8 cellular contexts compared by ENCODE assay signal in the genomic region with DNA sequence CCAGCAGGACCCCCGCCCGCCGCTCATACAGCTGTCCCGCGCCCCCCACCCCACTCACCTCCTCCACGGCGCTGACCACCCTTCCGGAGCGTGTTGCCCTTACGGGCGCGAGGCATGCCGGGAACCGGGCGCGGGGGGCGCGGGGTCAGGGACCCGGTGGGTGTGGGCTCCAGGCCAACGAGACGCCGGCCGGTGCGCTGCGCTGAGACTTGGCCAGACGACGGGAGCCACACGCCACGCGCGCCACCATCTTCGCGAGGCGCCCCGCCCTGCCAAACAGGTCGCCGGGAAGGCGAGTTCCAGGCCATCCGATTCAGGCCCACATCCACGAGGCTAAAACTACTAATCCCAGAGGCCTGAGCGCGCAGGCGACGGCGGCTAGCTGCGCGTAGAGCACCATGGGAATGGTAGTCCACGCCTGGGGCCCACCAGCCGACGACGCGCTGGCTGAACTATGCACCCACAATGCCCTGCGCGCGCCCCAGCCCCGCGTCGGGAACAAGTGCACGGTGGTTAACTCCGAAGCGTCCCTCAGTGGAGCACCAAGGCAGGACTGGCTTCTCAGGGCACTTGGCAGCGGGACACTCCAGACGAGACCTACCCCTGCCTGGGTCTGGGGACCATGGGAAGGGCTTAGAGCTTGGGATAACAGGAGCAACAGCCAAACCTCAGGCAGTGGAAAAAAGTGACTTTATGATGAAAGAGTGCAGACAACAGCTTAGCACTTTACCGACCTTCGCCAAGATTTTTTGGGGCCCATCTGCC. TPM values are rescaled to one million over a fixed set of nuclear protein-coding genes. Genes with fewer than 3 reads are reported as not detected.
DNase-seq lines count a peak whose midpoint lies in the region; ATAC-seq and TF ChIP-seq lines count a peak whose summit lies in the region.

A gene with protein sequence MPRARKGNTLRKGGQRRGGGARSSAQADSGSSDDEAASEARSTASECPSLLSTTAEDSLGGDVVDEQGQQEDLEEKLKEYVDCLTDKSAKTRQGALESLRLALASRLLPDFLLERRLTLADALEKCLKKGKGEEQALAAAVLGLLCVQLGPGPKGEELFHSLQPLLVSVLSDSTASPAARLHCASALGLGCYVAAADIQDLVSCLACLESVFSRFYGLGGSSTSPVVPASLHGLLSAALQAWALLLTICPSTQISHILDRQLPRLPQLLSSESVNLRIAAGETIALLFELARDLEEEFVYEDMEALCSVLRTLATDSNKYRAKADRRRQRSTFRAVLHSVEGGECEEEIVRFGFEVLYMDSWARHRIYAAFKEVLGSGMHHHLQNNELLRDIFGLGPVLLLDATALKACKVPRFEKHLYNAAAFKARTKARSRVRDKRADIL (minus strand): TSS at position 271 of the 765 bp plus-strand sequence. CDS start 155 bp downstream, at position 116.

- H3K36me3 ChIP-seq in right lobe of liver, result peaks cover 0 to 29% (median 12%) of the 10 kb centered on the region in 4 donors

- H3K9me3 ChIP-seq in right lobe of liver, result no peaks in the 10 kb centered on the region

- intact Hi-C loops in activated CD4-positive, alpha-beta memory T cell treated with anti-CD3 and anti-CD28 coated beads for 36 hours (cut with micrococcal nuclease), result loop anchor here (1.0 kb wide), 5 partner anchors 18 to 67 kb away; a partner anchor contains a TSS
- intact Hi-C loops in dorsolateral prefrontal cortex (cut with DNase I), result loop anchor here in 1 of 2 donors (5.0 kb wide), 1 partner anchor 35 kb away; a partner anchor contains a TSS
- intact Hi-C loops in right lobe of liver (cut with DNase I), result no loop called here

- H3K27ac Mint-ChIP-seq in activated CD4-positive, alpha-beta memory T cell treated with anti-CD3 and anti-CD28 coated beads for 36 hours, result peak within 1 kb of the TSS; percentile 90

- peaks cover 20% of the 10 kb centered on the region for H3K36me3 Mint-ChIP-seq in activated CD4-positive, alpha-beta memory T cell treated with anti-CD3 and anti-CD28 coated beads for 36 hours

- peak within 1 kb of the TSS in 57 of 59 donors; percentile 20 to 94 (median 81) for H3K27ac ChIP-seq in dorsolateral prefrontal cortex
- peak within 1 kb of the TSS; percentile 69 to 94 (median 90) for H3K27ac ChIP-seq in right lobe of liver

- no peaks in the 10 kb centered on the region for H3K9me3 Mint-ChIP-seq in activated CD4-positive, alpha-beta memory T cell treated with anti-CD3 and anti-CD28 coated beads for 36 hours

- H3K4me1 ChIP-seq in right lobe of liver, result peaks cover 0 to 13% (median 4%) of the 10 kb centered on the region in 4 donors

- under 1% methylated on average over 21 of the region's 65 CpGs for WGBS in right lobe of liver (ENCODE audit: insufficient coverage, low coverage, low lambda C conversion rate, missing lambda C conversion rate)

- H3K4me1 Mint-ChIP-seq in activated CD4-positive, alpha-beta memory T cell treated with anti-CD3 and anti-CD28 coated beads for 36 hours (ENCODE audit: low read depth), result peaks cover 19% of the 10 kb centered on the region

- CTCF ChIA-PET in activated CD4-positive, alpha-beta memory T cell treated with anti-CD3 and anti-CD28 coated beads for 36 hours (lab: Charles Lee), result interaction anchor here (0.6 to 2.3 kb wide), 10 partner anchors 13 to 352 kb away, joined by 3 to 14 read pairs (median 4); a partner anchor contains a TSS

- H3K27me3 ChIP-seq in dorsolateral prefrontal cortex, result no peaks in the 10 kb centered on the region
- H3K27me3 ChIP-seq in right lobe of liver, result no peaks in the 10 kb centered on the region

- TF ChIP-seq CTCF in dorsolateral prefrontal cortex (IDR thresholded peaks at IDR 0.05 in 54 of 56, conservative IDR thresholded peaks at IDR 0.05 in 2 of 56; ENCODE audit: low read depth in 1 of 56, partially characterized antibody in 56 of 56) (peak in 50 of 56 donors; percentile 6 to 65 (median 36)), right lobe of liver (IDR thresholded peaks at IDR 0.05) (no peak)

- peak within 1 kb of the TSS; percentile 92 for H3K4me3 Mint-ChIP-seq in activated CD4-positive, alpha-beta memory T cell treated with anti-CD3 and anti-CD28 coated beads for 36 hours

- peak; percentile 91 for ATAC-seq in GM19438 (IDR thresholded peaks at IDR 0.05; ENCODE audit: low read depth, unreplicated experiment)
- peak; percentile 58 for ATAC-seq in HG03575 (IDR thresholded peaks at IDR 0.05; ENCODE audit: extremely low read depth, insufficient number of reproducible peaks, low FRiP score, unreplicated experiment)
- peak; percentile 85 to 92 (median 92) for ATAC-seq in right lobe of liver

- peak within 1 kb of the TSS; percentile 70 to 100 (median 95) for H3K4me3 ChIP-seq in dorsolateral prefrontal cortex
- H3K4me3 ChIP-seq in right lobe of liver, result peak within 1 kb of the TSS; percentile 63 to 91 (median 91)

- H3K27me3 Mint-ChIP-seq in activated CD4-positive, alpha-beta memory T cell treated with anti-CD3 and anti-CD28 coated beads for 36 hours, result no peaks in the 10 kb centered on the region

- POLR2A ChIA-PET in activated CD4-positive, alpha-beta memory T cell treated with anti-CD3 and anti-CD28 coated beads for 36 hours (lab: Charles Lee), result interaction anchor here (0.8 to 2.7 kb wide), 10 partner anchors 9 to 64 kb away, joined by 3 to 15 read pairs (median 4); a partner anchor contains a TSS

- peak; percentile 72 for TF ChIP-seq POLR2A in right lobe of liver (IDR thresholded peaks at IDR 0.05)

- peak; percentile 98 for DNase-seq in CD1c-positive myeloid dendritic cell (ENCODE audit: extremely low spot score)
- peak; percentile 90 for DNase-seq in NCI-H82 treated with DMSO at 0.1 percent for 48 hours (lab: John Stamatoyannopoulos, UW; ENCODE audit: unreplicated experiment)
- DNase-seq in activated CD4-positive, alpha-beta memory T cell treated with anti-CD3 and anti-CD28 coated beads for 36 hours, result peak; percentile 98
- peak; percentile 97 to 99 (median 98) for DNase-seq in dorsolateral prefrontal cortex
- peak; percentile 98 to 99 (median 99) for DNase-seq in right lobe of liver
- DNase-seq in stimulated activated CD4-positive, alpha-beta T cell treated with anti-CD3 and anti-CD28 coated beads, Interleukin-4, amount 100 ng/mL, for 4 hours, result peak; percentile 92 to 97

RNA-seq across cellular contexts. Expression of the gene that starts here (rescaled TPM):
- 100 to 1,000 TPM; 111 to 112 TPM for total RNA-seq in activated CD4-positive, alpha-beta memory T cell treated with anti-CD3 and anti-CD28 coated beads for 36 hours
- total RNA-seq in dorsolateral prefrontal cortex (10 to 100 TPM; 15.0 to 46.2 (median 28.8) TPM), right lobe of liver (10 to 100 TPM; 40.8 to 71.0 (median 56.3) TPM)

Comparison
In these comparisons a context has a peak if more than half of its experiments do, and no peak if none do; other contexts are left out.
1. Peak in every context shown above with its lines: DNase-seq, ATAC-seq, H3K4me3 ChIP-seq and H3K27ac ChIP-seq.
2. CTCF ChIP-seq: peak in dorsolateral prefrontal cortex (50 of 56); none in right lobe of liver (0 of 4).